30 cellular contexts compared by ENCODE assay signal in genomic region chr5:22736443-22736842, GRCh38.
"Had no signal": no experiment of that assay in that cellular context is flagged by ENCODE, and none has a peak within 500 bp of the region (broad histone marks: within the 10 kb centered on the region; RNA-seq: fewer than 3 reads in every experiment).

No MANE protein-coding gene starts in this region.

- H3K27me3 ChIP-seq: ascending aorta, breast epithelium, cardiac muscle cell, colonic mucosa, esophagus squamous epithelium, gastroesophageal sphincter, heart right ventricle had no signal

- DNase-seq: activated CD4-positive, alpha-beta memory T cell treated with anti-CD3 and anti-CD28 coated beads, Interleukin-2, amount 10 ng/mL, durations not matched to agents 7 days and 5 days; activated CD4-positive, alpha-beta T cell treated with anti-CD3 and anti-CD28 coated beads for 1 hour; activated CD4-positive, alpha-beta T cell treated with anti-CD3 and anti-CD28 coated beads for 4 hours; activated CD4-positive, alpha-beta T cell treated with anti-CD3 and anti-CD28 coated beads, Interleukin-2, amount 10 ng/mL, durations not matched to agents 7 days and 5 days; activated CD4-positive, alpha-beta T cell treated with anti-CD3 and anti-CD28 coated beads, Interleukin-2, amount 50 U/mL, for 4 hours; activated CD8-positive, alpha-beta memory T cell treated with anti-CD3 and anti-CD28 coated beads, Interleukin-2, amount 50 U/mL, for 48 hours; activated gamma-delta T cell; activated naive CD4-positive, alpha-beta T cell; activated naive CD4-positive, alpha-beta T cell treated with anti-CD3 and anti-CD28 coated beads, Interleukin-2, amount 10 ng/mL, durations not matched to agents 7 days and 5 days; activated naive CD8-positive, alpha-beta T cell treated with anti-CD3 and anti-CD28 coated beads, Interleukin-2, amount 10 ng/mL, durations not matched to agents 7 days and 5 days; activated T-cell treated with anti-CD3 and anti-CD28 coated beads for 4 hours; activated T-cell treated with anti-CD3 and anti-CD28 coated beads, Interleukin-2, amount 50 U/mL, for 24 hours; activated T-cell treated with anti-CD3 and anti-CD28 coated beads, Interleukin-2, amount 50 U/mL, for 72 hours; central memory CD4-positive, alpha-beta T cell; cerebellar nuclear complex; colonic mucosa; effector CD8-positive, alpha-beta T cell; esophagus squamous epithelium; foreskin melanocyte; heart right ventricle; T-helper 2 cell had no signal

- H3K4me1 ChIP-seq: ascending aorta, breast epithelium, colonic mucosa, esophagus squamous epithelium, gastroesophageal sphincter, heart right ventricle had no signal

- FAIRE-seq: endothelial cell of umbilical vein had no signal

- ATAC-seq: activated naive CD4-positive, alpha-beta T cell treated with anti-CD3 and anti-CD28 coated beads, Interleukin-2, amount 50 U/mL, for 72 hours; activated T-cell treated with anti-CD3 and anti-CD28 coated beads, Interleukin-2, amount 50 U/mL, for 72 hours; gastroesophageal sphincter; heart right ventricle; WTC11 had no signal

- H3K36me3 ChIP-seq: ascending aorta, breast epithelium, cardiac muscle cell, colonic mucosa, esophagus squamous epithelium, gastroesophageal sphincter, heart right ventricle had no signal

- H3K27ac ChIP-seq: ascending aorta, breast epithelium, cardiac muscle cell, colonic mucosa, epithelial cell of prostate, esophagus squamous epithelium, gastroesophageal sphincter, heart right ventricle, VCaP had no signal

- H3K9me3 ChIP-seq: ascending aorta, breast epithelium, colonic mucosa, esophagus squamous epithelium, gastroesophageal sphincter had no signal

- H3K4me3 ChIP-seq: ascending aorta, breast epithelium, cardiac muscle cell, colonic mucosa, esophagus squamous epithelium, gastroesophageal sphincter, heart right ventricle had no signal
